In the genomic region with DNA sequence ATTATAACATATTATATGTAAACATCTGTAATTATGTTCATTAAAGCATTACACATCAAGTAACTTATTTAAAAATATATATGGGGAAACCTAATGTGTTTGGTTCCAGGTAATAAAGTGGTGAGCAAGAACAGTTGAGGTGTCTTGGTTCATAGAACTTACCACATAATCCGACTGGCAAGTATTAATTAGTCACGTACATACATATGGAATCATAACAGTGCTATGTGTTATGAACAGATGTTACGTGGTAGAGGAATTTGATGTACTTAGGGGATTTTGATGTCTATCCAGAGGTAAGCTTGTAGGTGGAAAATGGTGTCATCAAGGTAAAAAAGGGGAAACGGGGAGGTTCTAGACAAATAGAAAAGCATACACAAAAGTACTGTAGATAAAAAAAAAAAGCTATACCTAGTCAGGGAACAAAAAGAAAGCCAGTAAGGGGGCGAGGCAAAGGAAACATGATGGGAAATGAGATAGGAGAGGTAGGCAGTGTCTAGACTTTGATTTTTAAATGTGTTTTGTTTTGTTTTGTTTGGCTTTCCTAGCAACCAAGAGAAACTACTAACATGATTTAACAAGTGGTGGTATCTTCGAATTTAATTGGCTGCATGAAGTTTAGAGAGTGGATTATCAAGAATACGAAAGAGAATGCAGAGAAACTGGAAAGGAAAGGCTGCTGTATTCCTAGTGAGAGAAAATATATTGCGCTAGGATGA, we compare ENCODE assay signal across 1 cellular context.
TF ChIP-seq lines count a peak whose summit lies in the region.

No MANE protein-coding gene starts in this region.

TF ChIP-seq in A549, 52 proteins besides CTCF, POLR2A, EP300 and RAD21:
- TF ChIP-seq CEBPB (IDR thresholded peaks at IDR 0.05) (no peak), SREBF2 (IDR thresholded peaks at IDR 0.05) (no peak), HOXA7 (CRISPR knock-in tag; IDR thresholded peaks at IDR 0.05) (no peak), KDM1A (IDR thresholded peaks at IDR 0.05; ENCODE audit: low read depth) (no peak), JUN (IDR thresholded peaks at IDR 0.05) (no peak), ESRRA (IDR thresholded peaks at IDR 0.05; ENCODE audit: borderline replicate concordance, low read length) (no peak), PHF8 (IDR thresholded peaks at IDR 0.05; ENCODE audit: borderline replicate concordance, low read depth) (no peak), EHMT2 (IDR thresholded peaks at IDR 0.05; ENCODE audit: low read depth) (no peak), HEYL (CRISPR knock-in tag; IDR thresholded peaks at IDR 0.05) (no peak), RFX5 (IDR thresholded peaks at IDR 0.05) (no peak), CBX2 (IDR thresholded peaks at IDR 0.05; ENCODE audit: borderline replicate concordance, low read depth) (no peak)
- TF ChIP-seq, protein P1, sequence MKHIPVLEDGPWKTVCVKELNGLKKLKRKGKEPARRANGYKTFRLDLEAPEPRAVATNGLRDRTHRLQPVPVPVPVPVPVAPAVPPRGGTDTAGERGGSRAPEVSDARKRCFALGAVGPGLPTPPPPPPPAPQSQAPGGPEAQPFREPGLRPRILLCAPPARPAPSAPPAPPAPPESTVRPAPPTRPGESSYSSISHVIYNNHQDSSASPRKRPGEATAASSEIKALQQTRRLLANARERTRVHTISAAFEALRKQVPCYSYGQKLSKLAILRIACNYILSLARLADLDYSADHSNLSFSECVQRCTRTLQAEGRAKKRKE (CRISPR knock-in tag; IDR thresholded peaks at IDR 0.05; ENCODE audit: low read depth), result no peak
